Comparison of ENCODE assay signal across 1 cellular context in genomic region chr6:43226192-43226851, GRCh38.
TF ChIP-seq lines count a peak whose summit lies in the region.

No MANE protein-coding gene starts in this region.

TF ChIP-seq in K562, 482 proteins besides CTCF, POLR2A, EP300 and RAD21:
- TF ChIP-seq GTF2E2 (tag; IDR thresholded peaks at IDR 0.05) = no peak
- peak; percentile 89 for TF ChIP-seq CBFA2T3 (IDR thresholded peaks at IDR 0.05)
- TF ChIP-seq ARID1B (IDR thresholded peaks at IDR 0.05) = peak; percentile 69
- TF ChIP-seq KLF16 (IDR thresholded peaks at IDR 0.05) = 0 out of 2 replicates have a peak, but pooled peaks have one; percentile 43
- peak in 1 of 2 experiments; percentile 35; a peak in 1 of 4 replicates for TF ChIP-seq FOXA3 (CRISPR knock-in tag; conservative IDR thresholded peaks at IDR 0.05 in 1 of 2, IDR thresholded peaks at IDR 0.05 in 1 of 2)
- TF ChIP-seq NFIC (IDR thresholded peaks at IDR 0.05) = peak; percentile 89
- no peak for TF ChIP-seq RBFOX2 (IDR thresholded peaks at IDR 0.05; ENCODE audit: low read depth, low read length)
- TF ChIP-seq KDM1A (IDR thresholded peaks at IDR 0.05) = peak in 1 of 2 experiments; percentile 31; a peak in 1 of 4 replicates
- TF ChIP-seq TAL1 (IDR thresholded peaks at IDR 0.05) = peak; percentile 60
- TF ChIP-seq MYNN (IDR thresholded peaks at IDR 0.05) = 0 out of 2 replicates have a peak, but pooled peaks have one; percentile 9
- no peak for TF ChIP-seq MYNN (CRISPR knock-in tag; IDR thresholded peaks at IDR 0.05)
- peak; percentile 43 for TF ChIP-seq USF1 (CRISPR knock-in tag; IDR thresholded peaks at IDR 0.05)
- TF ChIP-seq NCOR1 (IDR thresholded peaks at IDR 0.05) = peak; percentile 56
- no peak for TF ChIP-seq ILF3 (IDR thresholded peaks at IDR 0.05; ENCODE audit: borderline replicate concordance)
- peak; percentile 66 for TF ChIP-seq POLR2AphosphoS5 (IDR thresholded peaks at IDR 0.05; ENCODE audit: control insufficient read depth, insufficient read depth, low read depth, low read length)
- peak; percentile 83 for TF ChIP-seq TCF3 (CRISPR knock-in tag; IDR thresholded peaks at IDR 0.05)
- TF ChIP-seq CEBPG (CRISPR knock-in tag; IDR thresholded peaks at IDR 0.05) = no peak
- TF ChIP-seq CEBPG (tag; conservative IDR thresholded peaks at IDR 0.05 in 1 of 2, IDR thresholded peaks at IDR 0.05 in 1 of 2) = no peak
- TF ChIP-seq MECOM (CRISPR knock-in tag; IDR thresholded peaks at IDR 0.05) = 0 out of 2 replicates have a peak, but pooled peaks have one; percentile 14
- TF ChIP-seq TRIM24 (IDR thresholded peaks at IDR 0.05) = peak; percentile 51 to 58; a peak in 2 of 4 replicates
- TF ChIP-seq ID3 (CRISPR knock-in tag; IDR thresholded peaks at IDR 0.05) = no peak
- TF ChIP-seq ID3 (tag; IDR thresholded peaks at IDR 0.05) = 0 out of 2 replicates have a peak, but pooled peaks have one; percentile 44
- TF ChIP-seq E2F5 (CRISPR knock-in tag; IDR thresholded peaks at IDR 0.05) = peak; percentile 63; the same call in 1 of the 2 replicates
- peak; percentile 82 for TF ChIP-seq CBFA2T2 (conservative IDR thresholded peaks at IDR 0.05)
- TF ChIP-seq PHB2 (IDR thresholded peaks at IDR 0.05; ENCODE audit: low read depth) = peak; percentile 44; the same call in 1 of the 2 replicates
- peak; percentile 34; the same call in 1 of the 2 replicates for TF ChIP-seq PML (IDR thresholded peaks at IDR 0.05; ENCODE audit: low read length)
- TF ChIP-seq MAX (CRISPR knock-in tag; IDR thresholded peaks at IDR 0.05) = peak; percentile 72
- TF ChIP-seq E2F4 (CRISPR knock-in tag; IDR thresholded peaks at IDR 0.05; ENCODE audit: low read depth) = no peak
- no peak for TF ChIP-seq C11orf30 (IDR thresholded peaks at IDR 0.05; ENCODE audit: low read depth)
- TF ChIP-seq TEAD4 (IDR thresholded peaks at IDR 0.05; ENCODE audit: low read length) = peak; percentile 84
- TF ChIP-seq TEAD4 (CRISPR knock-in tag; IDR thresholded peaks at IDR 0.05; ENCODE audit: borderline replicate concordance) = no peak
